ENCODE assay signal across 17 cellular contexts in genomic region chr4:159060161-159060560, GRCh38.
"Had no signal": no experiment of that assay in that cellular context is flagged by ENCODE, and none has a peak within 500 bp of the region (broad histone marks: within the 10 kb centered on the region; RNA-seq: fewer than 3 reads in every experiment).

No MANE protein-coding gene starts in this region.

- H3K36me3 ChIP-seq: ascending aorta, SJCRH30, upper lobe of right lung had no signal

- H3K36me3 Mint-ChIP-seq: mesothelial cell of epicardium had no signal

- H3K27ac Mint-ChIP-seq: activated CD4-positive, alpha-beta T cell treated with anti-CD3 and anti-CD28 coated beads for 36 hours; activated CD8-positive, alpha-beta T cell treated with anti-CD3 and anti-CD28 coated beads for 36 hours; activated naive CD8-positive, alpha-beta T cell treated with anti-CD3 and anti-CD28 coated beads, Interleukin-2, amount 50 U/mL, for 24 hours; activated T-cell treated with anti-CD3 and anti-CD28 coated beads, Interleukin-2, amount 50 U/mL, for 72 hours; mesothelial cell of epicardium; progenitor cell of endocrine pancreas had no signal

- H3K27me3 ChIP-seq: ascending aorta, SJCRH30, upper lobe of right lung had no signal

- DNase-seq: activated CD4-positive, alpha-beta T cell treated with anti-CD3 and anti-CD28 coated beads for 36 hours; activated CD8-positive, alpha-beta memory T cell treated with anti-CD3 and anti-CD28 coated beads, Interleukin-2, amount 50 U/mL, for 4 hours; activated CD8-positive, alpha-beta T cell treated with anti-CD3 and anti-CD28 coated beads for 36 hours; activated naive CD8-positive, alpha-beta T cell treated with anti-CD3 and anti-CD28 coated beads, Interleukin-2, amount 50 U/mL, for 24 hours; activated T-cell treated with anti-CD3 and anti-CD28 coated beads, Interleukin-2, amount 50 U/mL, for 72 hours; effector memory CD4-positive, alpha-beta T cell; SJCRH30; stimulated activated CD4-positive, alpha-beta T cell treated with anti-CD3 and anti-CD28 coated beads, Interleukin-2, amount 100 ng/mL, for 48 hours; stimulated activated naive CD4-positive, alpha-beta T cell treated with Interleukin-2 at 50 U/mL for 16 hours; SW 1271; T-helper 9 cell; upper lobe of right lung had no signal

- H3K9me3 ChIP-seq: ascending aorta, SJCRH30, upper lobe of right lung had no signal

- H3K27me3 Mint-ChIP-seq: activated CD4-positive, alpha-beta T cell treated with anti-CD3 and anti-CD28 coated beads for 36 hours; activated CD8-positive, alpha-beta T cell treated with anti-CD3 and anti-CD28 coated beads for 36 hours; activated naive CD8-positive, alpha-beta T cell treated with anti-CD3 and anti-CD28 coated beads, Interleukin-2, amount 50 U/mL, for 24 hours; central memory CD8-positive, alpha-beta T cell; progenitor cell of endocrine pancreas had no signal

- H3K27ac ChIP-seq: ascending aorta, SJCRH30, upper lobe of right lung, VCaP had no signal

- H3K4me3 Mint-ChIP-seq: activated CD4-positive, alpha-beta T cell treated with anti-CD3 and anti-CD28 coated beads for 36 hours; activated CD8-positive, alpha-beta T cell treated with anti-CD3 and anti-CD28 coated beads for 36 hours; activated naive CD8-positive, alpha-beta T cell treated with anti-CD3 and anti-CD28 coated beads, Interleukin-2, amount 50 U/mL, for 24 hours; activated T-cell treated with anti-CD3 and anti-CD28 coated beads, Interleukin-2, amount 50 U/mL, for 72 hours; central memory CD8-positive, alpha-beta T cell; mesothelial cell of epicardium had no signal

- ATAC-seq: activated CD4-positive, alpha-beta T cell treated with anti-CD3 and anti-CD28 coated beads for 36 hours; activated CD8-positive, alpha-beta T cell treated with anti-CD3 and anti-CD28 coated beads for 36 hours; activated naive CD8-positive, alpha-beta T cell treated with anti-CD3 and anti-CD28 coated beads, Interleukin-2, amount 50 U/mL, for 24 hours; activated T-cell treated with anti-CD3 and anti-CD28 coated beads, Interleukin-2, amount 50 U/mL, for 72 hours; upper lobe of right lung had no signal

- H3K4me1 ChIP-seq: ascending aorta, SJCRH30, upper lobe of right lung had no signal

- H3K9me3 Mint-ChIP-seq: activated CD8-positive, alpha-beta T cell treated with anti-CD3 and anti-CD28 coated beads for 36 hours; activated naive CD8-positive, alpha-beta T cell treated with anti-CD3 and anti-CD28 coated beads, Interleukin-2, amount 50 U/mL, for 24 hours; central memory CD8-positive, alpha-beta T cell; mesothelial cell of epicardium had no signal

- H3K4me1 Mint-ChIP-seq: central memory CD8-positive, alpha-beta T cell; mesothelial cell of epicardium had no signal

- H3K4me3 ChIP-seq: ascending aorta, SJCRH30, upper lobe of right lung had no signal
